ENCODE assay signal across 22 cellular contexts in the genomic region with DNA sequence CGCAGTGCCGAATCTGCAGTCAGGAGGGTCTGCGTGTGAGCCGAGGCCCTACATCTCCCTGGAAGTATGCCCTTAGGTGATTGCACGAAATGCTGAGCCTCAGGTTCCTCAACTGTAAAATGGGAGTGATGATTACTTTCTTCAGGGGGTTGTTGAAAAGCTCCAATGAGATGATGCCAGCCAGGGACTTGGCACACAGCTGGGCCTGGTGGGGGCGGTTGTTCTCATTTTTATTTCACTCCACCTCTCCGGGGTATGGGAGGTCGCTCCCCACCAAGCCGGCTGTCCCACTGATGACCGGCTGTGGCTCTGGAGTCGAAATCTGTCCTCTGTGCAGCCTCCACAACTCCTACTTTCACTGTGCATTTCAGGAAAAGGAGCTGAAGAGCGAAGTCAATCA. TPM values are rescaled to one million over a fixed set of nuclear protein-coding genes. Genes with fewer than 3 reads are reported as not detected.
"Had no signal": no experiment of that assay in that cellular context is flagged by ENCODE, and none has a peak within 500 bp of the region (broad histone marks: within the 10 kb centered on the region; RNA-seq: fewer than 3 reads in every experiment).

No MANE protein-coding gene starts in this region.

- FAIRE-seq: RCC 7860 had no signal

- DNase-seq: IMR-90, Kasumi-1, MM.1S, NCI-H1092 treated with DMSO at 0.1 percent for 48 hours, NCI-H1436, NCI-H187, NCI-H2029, NCI-H2081 treated with DMSO at 0.1 percent for 48 hours, NCI-H2227 treated with DMSO at 0.1 percent for 48 hours, NCI-H524, NCI-H526 treated with DMSO at 0.1 percent for 48 hours, NCI-H774, Right ventricle myocardium superior, RPMI8226, SIG-M5 had no signal

- H3K4me2 ChIP-seq: KMS-11 had no signal

- H3K36me3 ChIP-seq: SJSA1 had no signal

- H3K4me1 ChIP-seq: SJSA1 had no signal

- H3K27ac ChIP-seq: HL-60, KMS-11, SJSA1, SK-N-MC had no signal

- H3K4me3 ChIP-seq: SJSA1, SK-N-MC had no signal

- H3K9ac ChIP-seq: KMS-11 had no signal

- H3K9me3 ChIP-seq: SJSA1 had no signal

RNA-seq across cellular contexts. Expression of gene PCK1, which starts 8.1 kb away (rescaled TPM):
- total RNA-seq: IMR-90, M059J, SJSA1 had no signal
- polyA plus RNA-seq: IMR-90 had no signal

RNA-seq across cellular contexts. Expression of gene CTCFL, which starts 44.0 kb away (rescaled TPM):
- total RNA-seq: IMR-90, M059J, NCI-H460, Right ventricle myocardium superior, SJSA1 had no signal
- polyA plus RNA-seq: IMR-90 had no signal

RNA-seq across cellular contexts. Expression of gene ZBP1, which starts 51.3 kb away (rescaled TPM):
- total RNA-seq: IMR-90, NCI-H460, Right ventricle myocardium superior, SJSA1 had no signal
- polyA plus RNA-seq: IMR-90 had no signal
